Comparison of ENCODE assay signal across 15 cellular contexts in the genomic region with DNA sequence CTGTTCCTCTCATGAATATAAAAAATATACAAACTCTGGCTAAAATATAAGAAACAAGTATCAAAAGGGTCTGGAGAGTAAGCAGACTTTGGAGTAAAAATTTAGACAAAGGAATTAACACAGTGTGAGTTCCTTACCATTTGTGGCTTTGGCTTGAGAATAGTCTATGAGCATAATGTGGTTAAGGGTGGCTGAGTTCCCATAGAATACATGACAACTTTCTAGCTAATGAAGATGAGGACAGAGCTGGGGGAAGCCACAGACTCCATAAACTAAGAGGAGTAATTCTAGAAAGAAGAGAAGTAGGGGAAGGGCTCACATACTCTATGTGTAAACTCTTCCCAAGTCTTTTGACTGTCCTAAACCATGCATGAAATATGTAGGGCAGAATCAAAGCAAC.
"Had no signal": no experiment of that assay in that cellular context is flagged by ENCODE, and none has a peak within 500 bp of the region (broad histone marks: within the 10 kb centered on the region; RNA-seq: fewer than 3 reads in every experiment).

No MANE protein-coding gene starts in this region.

- DNase-seq: activated B cell treated with CpG ODN at 0.5 μM for 24 hours; activated CD4-positive, alpha-beta T cell treated with anti-CD3 and anti-CD28 coated beads, Interleukin-2, amount 10 ng/mL, durations not matched to agents 7 days and 5 days; activated naive CD4-positive, alpha-beta T cell treated with anti-CD3 and anti-CD28 coated beads for 36 hours; activated T-cell treated with anti-CD3 and anti-CD28 coated beads for 4 hours; dermis blood vessel endothelial cell; erythroblast; head of caudate nucleus; left lung; sigmoid colon; stimulated activated CD4-positive, alpha-beta T cell treated with anti-CD3 and anti-CD28 coated beads, Interleukin-12 subunit alpha, Interleukin-12 subunit beta, amount 100 ng/mL, for 4 hours; stimulated activated CD4-positive, alpha-beta T cell treated with anti-CD3 and anti-CD28 coated beads, Interleukin-2, amount 100 ng/mL, for 48 hours; stimulated activated CD8-positive, alpha-beta memory T cell treated with anti-CD3 and anti-CD28 coated beads, Interleukin-4, amount 100 ng/mL, for 48 hours; T-helper 2 cell; upper lobe of left lung had no signal

- H3K36me3 ChIP-seq: left lung, sigmoid colon, upper lobe of left lung had no signal

- ATAC-seq: activated T-helper 17 cell treated with anti-CD3 and anti-CD28 coated beads, Interleukin-2, amount 50 U/mL, for 72 hours; left lung had no signal

- H3K27ac ChIP-seq: left lung, sigmoid colon, upper lobe of left lung had no signal

- H3K4me1 ChIP-seq: left lung, sigmoid colon, upper lobe of left lung had no signal

- H3K4me3 ChIP-seq: left lung, sigmoid colon, upper lobe of left lung had no signal

- H3K9me3 ChIP-seq: left lung, sigmoid colon, upper lobe of left lung had no signal

- H3K27me3 ChIP-seq: left lung, sigmoid colon, upper lobe of left lung had no signal
